20 cellular contexts compared by ENCODE assay signal in genomic region chr5:159854916-159855315, GRCh38.
DNase-seq lines count a peak whose midpoint lies in the region; ATAC-seq, FAIRE-seq and TF ChIP-seq lines count a peak whose summit lies in the region.
"Had no signal": no experiment of that assay in that cellular context is flagged by ENCODE, and none has a peak within 500 bp of the region (broad histone marks: within the 10 kb centered on the region; RNA-seq: fewer than 3 reads in every experiment).

No MANE protein-coding gene starts in this region.

- H3K4me2 ChIP-seq in A549: no peak overlapping the region; the same call in 2 of the 3 replicates
- H3K4me2 ChIP-seq in GM23248 (ENCODE audit: unreplicated experiment): no peak overlapping the region
- H3K4me2 ChIP-seq: hepatocyte had no signal

- no peak overlapping the region for H3K4me3 ChIP-seq in A549
- H3K4me3 ChIP-seq in GM23248: no peak overlapping the region
- no peak overlapping the region for H3K4me3 ChIP-seq in pancreas
- H3K4me3 ChIP-seq: hepatocyte, right lobe of liver had no signal

- WGBS in A549 (ENCODE audit: missing lambda C conversion rate): 76% methylated on average over 2 of the region's 2 CpGs
- WGBS in GM23248 (ENCODE audit: low coverage in 1 of 2, low lambda C conversion rate in 2 of 2, missing lambda C conversion rate in 2 of 2), 2 experiments: 89 to 92% methylated on average over 2 of the region's 2 CpGs
- 76 to 87% methylated on average over 2 of the region's 2 CpGs for WGBS in pancreas, 2 donors

- H3K9ac ChIP-seq in GM23248: no peak overlapping the region

- in situ Hi-C loops in GM23248 (cut with MboI): no loop called here

- peaks cover 14% of the 10 kb centered on the region for H3K4me1 ChIP-seq in A549
- peaks cover 17% of the 10 kb centered on the region; the same call in 1 of the 2 replicates for H3K4me1 ChIP-seq in GM23248 (ENCODE audit: insufficient read depth)
- H3K4me1 ChIP-seq in pancreas: no peaks in the 10 kb centered on the region
- H3K4me1 ChIP-seq: right lobe of liver had no signal

- TF ChIP-seq EP300 in A549 (IDR thresholded peaks at IDR 0.05): no peak

- peaks cover 3% of the 10 kb centered on the region; the same call in 1 of the 2 replicates for H3K27me3 ChIP-seq in GM23248 (replicated peaks; ENCODE audit: insufficient read depth)
- no peaks in the 10 kb centered on the region for H3K27me3 ChIP-seq in pancreas
- H3K27me3 ChIP-seq: hepatocyte, right lobe of liver had no signal

- TF ChIP-seq RAD21 in A549 (conservative IDR thresholded peaks at IDR 0.05 in 1 of 2, IDR thresholded peaks at IDR 0.05 in 1 of 2): no peak

- TF ChIP-seq CTCF in A549 (IDR thresholded peaks at IDR 0.05) (no peak), pancreas (IDR thresholded peaks at IDR 0.05) (no peak)

- H3F3A ChIP-seq in GM23248 (ENCODE audit: insufficient read depth): peaks cover 30% of the 10 kb centered on the region

- ATAC-seq in A549 (peak; percentile 66 to 71; a peak in 5 of 6 replicates), SK-N-SH treated with all-trans-retinoic acid at 6 μM for 48 hours (peak; percentile 79), GM19395 (IDR thresholded peaks at IDR 0.05; ENCODE audit: unreplicated experiment) (no peak), pancreas (no peak), GM21825 (IDR thresholded peaks at IDR 0.05; ENCODE audit: unreplicated experiment) (no peak)
- ATAC-seq: activated T-helper 17 cell treated with anti-CD3 and anti-CD28 coated beads, Interleukin-2, amount 50 U/mL, for 72 hours; right lobe of liver had no signal

- POLR2A ChIA-PET in A549 (lab: Yijun Ruan, JAX): no interaction called here

- CTCF ChIA-PET in A549 (lab: Yijun Ruan, JAX): interaction anchor here (1.9 kb wide), 1 partner anchor 15 kb away, joined by 6 read pairs; no protein-coding TSS in a partner anchor

- no peak for TF ChIP-seq POLR2A in A549 (IDR thresholded peaks at IDR 0.05; ENCODE audit: low read length)

- FAIRE-seq in A549 (lab: Jason Lieb, UNC) (no peak), pancreas (lab: Jason Lieb, UNC) (no peak)
- FAIRE-seq: endothelial cell of umbilical vein, islet of Langerhans had no signal

- no peaks in the 10 kb centered on the region for H4K20me1 ChIP-seq in GM23248 (ENCODE audit: insufficient read depth)

- H3K27ac ChIP-seq in A549: no peak overlapping the region
- H3K27ac ChIP-seq in GM23248: no peak overlapping the region
- H3K27ac ChIP-seq in pancreas: no peak overlapping the region
- H3K27ac ChIP-seq: hepatocyte, right lobe of liver had no signal

- intact Hi-C loops in pancreas (cut with DNase I): no loop called here

- DNase-seq in A549 (ENCODE audit: low read depth in 1 of 2, low spot score in 1 of 2) (no peak), GM23248 (peak; percentile 30), glomerular visceral epithelial cell (ENCODE audit: extremely low spot score) (peak; percentile 20), pancreas (no peak), C1 segment of cervical spinal cord (lab: John Stamatoyannopoulos, UW) (no peak)
- DNase-seq: activated CD4-positive, alpha-beta T cell treated with anti-CD3 and anti-CD28 coated beads, Interleukin-2, amount 10 ng/mL, durations not matched to agents 24 days and 14 days; caudate nucleus; CD4-positive, alpha-beta memory T cell; naive B cell; NCI-H146; NCI-H748 treated with DMSO at 0.1 percent for 48 hours; right lobe of liver; SIG-M5 had no signal

- H3K9me3 ChIP-seq in A549 (no peaks in the 10 kb centered on the region), GM23248 (ENCODE audit: low read depth) (no peaks in the 10 kb centered on the region), pancreas (no peaks in the 10 kb centered on the region)
- H3K9me3 ChIP-seq: right lobe of liver had no signal

- H3K9me2 ChIP-seq in GM23248 (ENCODE audit: insufficient read depth): no peaks in the 10 kb centered on the region

- no peaks in the 10 kb centered on the region for H3K36me3 ChIP-seq in GM23248 (ENCODE audit: low read depth)
- no peaks in the 10 kb centered on the region for H3K36me3 ChIP-seq in pancreas
- H3K36me3 ChIP-seq: right lobe of liver had no signal

- no peak overlapping the region for H2AFZ ChIP-seq in GM23248
- H2AFZ ChIP-seq: hepatocyte had no signal

- H3K79me2 ChIP-seq in GM23248 (ENCODE audit: insufficient read depth): no peaks in the 10 kb centered on the region
- H3K79me2 ChIP-seq: hepatocyte had no signal

TF ChIP-seq in A549, 52 proteins besides CTCF, POLR2A, EP300 and RAD21 (continues in another document):
- TF ChIP-seq HOXB5 (CRISPR knock-in tag; IDR thresholded peaks at IDR 0.05): no peak
- no peak for TF ChIP-seq E2F6 (IDR thresholded peaks at IDR 0.05; ENCODE audit: borderline replicate concordance, low read depth)
- TF ChIP-seq KDM1A (IDR thresholded peaks at IDR 0.05; ENCODE audit: low read depth): no peak
- TF ChIP-seq ZC3H11A (IDR thresholded peaks at IDR 0.05): no peak
- TF ChIP-seq PHF8 (IDR thresholded peaks at IDR 0.05; ENCODE audit: borderline replicate concordance, low read depth): no peak
- TF ChIP-seq SMC3 (IDR thresholded peaks at IDR 0.05): no peak
- no peak for TF ChIP-seq REST (IDR thresholded peaks at IDR 0.05)
- TF ChIP-seq NPAS2 (CRISPR knock-in tag; IDR thresholded peaks at IDR 0.05; ENCODE audit: borderline replicate concordance): no peak

TF ChIP-seq in SK-N-SH treated with all-trans-retinoic acid at 6 μM for 48 hours, 23 proteins besides CTCF, POLR2A, EP300 and RAD21:
- TF ChIP-seq ZFP30 (CRISPR knock-in tag; IDR thresholded peaks at IDR 0.05) (no peak), ZNF565 (CRISPR knock-in tag; conservative IDR thresholded peaks at IDR 0.05; ENCODE audit: low read depth) (no peak), ISL1 (CRISPR knock-in tag; IDR thresholded peaks at IDR 0.05) (no peak), ARNTL (CRISPR knock-in tag; IDR thresholded peaks at IDR 0.05; ENCODE audit: borderline replicate concordance, low read depth) (no peak), POU6F1 (CRISPR knock-in tag; IDR thresholded peaks at IDR 0.05; ENCODE audit: borderline replicate concordance, low read depth) (no peak), OSR1 (CRISPR knock-in tag; IDR thresholded peaks at IDR 0.05) (no peak), TCF4 (CRISPR knock-in tag; IDR thresholded peaks at IDR 0.05; ENCODE audit: borderline replicate concordance) (no peak), CSDC2 (CRISPR knock-in tag; IDR thresholded peaks at IDR 0.05) (no peak), ZC3H10 (CRISPR knock-in tag; IDR thresholded peaks at IDR 0.05) (no peak), BACH2 (CRISPR knock-in tag; IDR thresholded peaks at IDR 0.05; ENCODE audit: borderline replicate concordance) (no peak), ESRRG (CRISPR knock-in tag; IDR thresholded peaks at IDR 0.05) (no peak), PPARA (CRISPR knock-in tag; IDR thresholded peaks at IDR 0.05; ENCODE audit: borderline replicate concordance) (no peak), RARB (CRISPR knock-in tag; IDR thresholded peaks at IDR 0.05) (no peak), GLIS3 (CRISPR knock-in tag; IDR thresholded peaks at IDR 0.05) (no peak), PATZ1 (CRISPR knock-in tag; IDR thresholded peaks at IDR 0.05; ENCODE audit: borderline replicate concordance) (no peak), ZNF70 (CRISPR knock-in tag; IDR thresholded peaks at IDR 0.05) (no peak), TOX (CRISPR knock-in tag; IDR thresholded peaks at IDR 0.05; ENCODE audit: borderline replicate concordance) (no peak), ZFP3 (CRISPR knock-in tag; IDR thresholded peaks at IDR 0.05) (no peak)

Comparison
In these comparisons a context has a peak if more than half of its experiments do, and no peak if none do; other contexts are left out.
1. ATAC-seq: peak in A549 (2 of 2) and SK-N-SH treated with all-trans-retinoic acid at 6 μM for 48 hours (single experiment); none in GM19395 (single experiment), pancreas (0 of 4) and GM21825 (single experiment).
2. DNase-seq: peak in GM23248 (single experiment) and glomerular visceral epithelial cell (single experiment); none in A549 (0 of 2), pancreas (0 of 6) and C1 segment of cervical spinal cord (0 of 14).